In the genomic region with DNA sequence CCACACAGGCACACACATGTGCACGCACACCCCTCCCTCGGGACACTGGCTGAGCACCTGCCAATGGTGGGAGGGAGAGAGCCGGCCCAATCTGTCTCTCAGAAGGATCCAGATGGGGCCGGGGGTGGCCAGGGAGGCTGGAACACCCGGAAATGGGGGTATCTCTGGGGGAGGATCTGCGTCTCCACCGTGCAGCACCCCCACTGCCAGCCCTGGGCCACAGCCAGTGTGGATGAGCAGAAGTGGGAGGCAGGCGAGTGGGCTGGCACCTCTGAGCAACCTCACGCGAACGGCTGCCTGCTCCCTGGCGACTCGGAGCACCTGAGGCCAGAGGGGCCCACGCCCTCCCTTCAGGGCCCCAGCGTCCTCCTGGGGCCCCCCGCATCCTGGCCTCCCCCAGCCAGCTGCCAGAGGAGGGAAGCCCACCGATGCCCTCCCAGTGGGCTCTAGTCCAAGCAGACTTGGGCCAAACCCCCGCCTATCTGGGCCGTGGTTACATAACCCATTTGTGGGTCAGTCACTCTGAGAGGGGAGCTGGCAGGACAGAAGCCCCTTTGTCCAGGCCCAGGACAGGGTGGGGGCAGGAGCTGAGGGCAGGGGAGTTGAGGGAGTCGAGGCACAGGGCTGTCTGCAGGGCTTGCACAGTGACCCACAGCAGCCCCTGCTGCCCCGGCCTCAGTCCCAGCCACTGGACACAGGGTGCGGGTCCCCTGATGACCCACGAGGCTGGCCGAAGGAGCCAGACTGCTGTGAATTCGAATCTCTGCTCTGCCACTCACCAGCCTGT, we compare ENCODE assay signal across 23 cellular contexts. TPM values are rescaled to one million over a fixed set of nuclear protein-coding genes. Genes with fewer than 3 reads are reported as not detected.
DNase-seq lines count a peak whose midpoint lies in the region; ATAC-seq and TF ChIP-seq lines count a peak whose summit lies in the region.
"Had no signal": no experiment of that assay in that cellular context is flagged by ENCODE, and none has a peak within 500 bp of the region (broad histone marks: within the 10 kb centered on the region; RNA-seq: fewer than 3 reads in every experiment).

No MANE protein-coding gene starts in this region.

- H3K9me3 Mint-ChIP-seq in naive thymus-derived CD4-positive, alpha-beta T cell: no peaks in the 10 kb centered on the region

- H3K27me3 Mint-ChIP-seq in naive thymus-derived CD4-positive, alpha-beta T cell: peaks cover 0 to 15% (median 5%) of the 10 kb centered on the region in 5 donors

- H3K27ac ChIP-seq in RWPE1 (peak overlapping the region; percentile 14), substantia nigra (ENCODE audit: low read depth, low read length, poor library complexity, severe bottlenecking) (peak overlapping the region; percentile 17)
- no peak overlapping the region for H3K27ac ChIP-seq in naive thymus-derived CD4-positive, alpha-beta T cell (ENCODE audit: low read depth, low read length)
- H3K27ac ChIP-seq: esophagus squamous epithelium, gastrocnemius medialis, prostate gland, skin epidermis had no signal

- peaks cover 0 to 8% of the 10 kb centered on the region in 2 donors for H3K4me1 ChIP-seq in naive thymus-derived CD4-positive, alpha-beta T cell (ENCODE audit: control insufficient read depth in 2 of 2, insufficient read depth in 2 of 2, low read length in 2 of 2)
- H3K4me1 ChIP-seq: prostate gland had no signal

- no peak for ATAC-seq in naive thymus-derived CD4-positive, alpha-beta T cell
- ATAC-seq in GM21423 (IDR thresholded peaks at IDR 0.05; ENCODE audit: unreplicated experiment): no peak
- ATAC-seq: activated CD8-positive, alpha-beta T cell treated with anti-CD3 and anti-CD28 coated beads, Interleukin-2, amount 10 ng/mL, durations not matched to agents 7 days and 5 days; gastrocnemius medialis; GM12878; SK-N-SH treated with all-trans-retinoic acid at 6 μM for 48 hours had no signal

- DNase-seq in NCI-H82 (lab: John Stamatoyannopoulos, UW) (peak; percentile 36), NCI-H82 treated with DMSO at 0.1 percent for 48 hours (lab: John Stamatoyannopoulos, UW; ENCODE audit: unreplicated experiment) (no peak), RWPE1 (ENCODE audit: low spot score) (no peak), medulla oblongata (ENCODE audit: extremely low spot score) (peak; percentile 48), substantia nigra (lab: John Stamatoyannopoulos, UW) (peak in 29 of 49 donors; percentile 17 to 87 (median 41)), LoVo (ENCODE audit: low spot score) (no peak)
- no peak for DNase-seq in naive thymus-derived CD4-positive, alpha-beta T cell
- DNase-seq: activated CD8-positive, alpha-beta T cell treated with anti-CD3 and anti-CD28 coated beads, Interleukin-2, amount 10 ng/mL, durations not matched to agents 7 days and 5 days; activated gamma-delta T cell; activated T-cell treated with anti-CD3 and anti-CD28 coated beads for 4 hours; AML-193; COR-L47; esophagus squamous epithelium; gastrocnemius medialis; NCI-H1417 treated with DMSO at 0.1 percent for 48 hours; NCI-H510A treated with DMSO at 0.1 percent for 48 hours; T-helper 2 cell had no signal

- H3K4me3 ChIP-seq in naive thymus-derived CD4-positive, alpha-beta T cell (ENCODE audit: low read length): no peak overlapping the region
- H3K4me3 ChIP-seq: esophagus squamous epithelium, gastrocnemius medialis, GM12878, prostate gland, skin epidermis had no signal

- H3K4me1 Mint-ChIP-seq in naive thymus-derived CD4-positive, alpha-beta T cell: peaks cover 0 to 6% (median 4%) of the 10 kb centered on the region in 7 donors

- intact Hi-C loops in naive thymus-derived CD4-positive, alpha-beta T cell (cut with micrococcal nuclease): no loop called here

- no peaks in the 10 kb centered on the region for H3K36me3 Mint-ChIP-seq in naive thymus-derived CD4-positive, alpha-beta T cell

- no peak overlapping the region for H3K27ac Mint-ChIP-seq in naive thymus-derived CD4-positive, alpha-beta T cell
- H3K27ac Mint-ChIP-seq: activated CD8-positive, alpha-beta T cell treated with anti-CD3 and anti-CD28 coated beads, Interleukin-2, amount 10 ng/mL, durations not matched to agents 7 days and 5 days had no signal

- H3K9me3 ChIP-seq in naive thymus-derived CD4-positive, alpha-beta T cell (ENCODE audit: control insufficient read depth in 2 of 3, low read length in 3 of 3): no peaks in the 10 kb centered on the region
- H3K9me3 ChIP-seq: esophagus squamous epithelium, gastrocnemius medialis, prostate gland had no signal

- CTCF ChIA-PET in RWPE1 (lab: Yijun Ruan, JAX): interaction anchor here (0.5 kb wide), 1 partner anchor 598 kb away, joined by 3 read pairs; no protein-coding TSS in a partner anchor
- CTCF ChIA-PET in naive thymus-derived CD4-positive, alpha-beta T cell (lab: Charles Lee): no interaction called here

- H3K27me3 ChIP-seq in naive thymus-derived CD4-positive, alpha-beta T cell (ENCODE audit: control insufficient read depth in 2 of 2, insufficient read depth in 2 of 2, low read length in 2 of 2): no peaks in the 10 kb centered on the region

- no peaks in the 10 kb centered on the region for H3K36me3 ChIP-seq in naive thymus-derived CD4-positive, alpha-beta T cell (ENCODE audit: control insufficient read depth in 2 of 3, insufficient read depth in 3 of 3, low read length in 3 of 3)
- H3K36me3 ChIP-seq: esophagus squamous epithelium, gastrocnemius medialis, prostate gland had no signal

- no peak overlapping the region for H3K4me3 Mint-ChIP-seq in naive thymus-derived CD4-positive, alpha-beta T cell
- H3K4me3 Mint-ChIP-seq: activated CD8-positive, alpha-beta T cell treated with anti-CD3 and anti-CD28 coated beads, Interleukin-2, amount 10 ng/mL, durations not matched to agents 7 days and 5 days had no signal

- POLR2A ChIA-PET in RWPE1 (lab: Yijun Ruan, JAX; ENCODE audit: low non-redundant PET): no interaction called here
- POLR2A ChIA-PET in naive thymus-derived CD4-positive, alpha-beta T cell (lab: Charles Lee): no interaction called here

- TF ChIP-seq CTCF in RWPE1 (conservative IDR thresholded peaks at IDR 0.05; ENCODE audit: low read depth): no peak

RNA-seq across cellular contexts. Expression of gene CASKIN1, which starts 5.6 kb away (rescaled TPM):
- total RNA-seq in naive thymus-derived CD4-positive, alpha-beta T cell: under 1 TPM in 1 of 5 experiments, not detected in 4; 0.19 TPM
- not detected for polyA plus RNA-seq in naive thymus-derived CD4-positive, alpha-beta T cell
- total RNA-seq: subcutaneous adipose tissue had no signal

RNA-seq across cellular contexts. Expression of gene MLST8, which starts 14.4 kb away (rescaled TPM):
- 10 to 100 TPM; 25.1 to 41.2 (median 35.5) TPM for total RNA-seq in naive thymus-derived CD4-positive, alpha-beta T cell
- 10 to 100 TPM; 20.7 to 36.4 TPM for polyA plus RNA-seq in naive thymus-derived CD4-positive, alpha-beta T cell

RNA-seq across cellular contexts. Expression of gene BRICD5, which starts 19.8 kb away (rescaled TPM):
- 10 to 100 TPM in 4 of 5 experiments, 1 to 10 TPM in 1; 5.7 to 44.3 (median 16.0) TPM for total RNA-seq in naive thymus-derived CD4-positive, alpha-beta T cell
- polyA plus RNA-seq in naive thymus-derived CD4-positive, alpha-beta T cell: under 1 TPM in 1 of 2 donors, not detected in 1; 0.22 TPM

RNA-seq across cellular contexts. Expression of gene PGP, which starts 23.8 kb away (rescaled TPM):
- total RNA-seq in naive thymus-derived CD4-positive, alpha-beta T cell: 10 to 100 TPM in 3 of 5 experiments, 1 to 10 TPM in 2; 7.7 to 26.5 (median 20.4) TPM
- 10 to 100 TPM in 1 of 2 donors, 1 to 10 TPM in 1; 6.0 to 12.9 TPM for polyA plus RNA-seq in naive thymus-derived CD4-positive, alpha-beta T cell

RNA-seq across cellular contexts. Expression of gene E4F1, which starts 32.5 kb away (rescaled TPM):
- 10 to 100 TPM; 31.3 to 45.6 (median 36.8) TPM for total RNA-seq in naive thymus-derived CD4-positive, alpha-beta T cell
- 10 to 100 TPM; 12.6 to 25.6 TPM for polyA plus RNA-seq in naive thymus-derived CD4-positive, alpha-beta T cell

Comparison
In these comparisons a context has a peak if more than half of its experiments do, and no peak if none do; other contexts are left out.
1. DNase-seq: peak in NCI-H82 (single experiment), medulla oblongata (single experiment) and substantia nigra (29 of 49); none in NCI-H82 treated with DMSO at 0.1 percent for 48 hours (single experiment), RWPE1 (single experiment), naive thymus-derived CD4-positive, alpha-beta T cell (0 of 9) and LoVo (single experiment).